12 cellular contexts compared by ENCODE assay signal in the genomic region with DNA sequence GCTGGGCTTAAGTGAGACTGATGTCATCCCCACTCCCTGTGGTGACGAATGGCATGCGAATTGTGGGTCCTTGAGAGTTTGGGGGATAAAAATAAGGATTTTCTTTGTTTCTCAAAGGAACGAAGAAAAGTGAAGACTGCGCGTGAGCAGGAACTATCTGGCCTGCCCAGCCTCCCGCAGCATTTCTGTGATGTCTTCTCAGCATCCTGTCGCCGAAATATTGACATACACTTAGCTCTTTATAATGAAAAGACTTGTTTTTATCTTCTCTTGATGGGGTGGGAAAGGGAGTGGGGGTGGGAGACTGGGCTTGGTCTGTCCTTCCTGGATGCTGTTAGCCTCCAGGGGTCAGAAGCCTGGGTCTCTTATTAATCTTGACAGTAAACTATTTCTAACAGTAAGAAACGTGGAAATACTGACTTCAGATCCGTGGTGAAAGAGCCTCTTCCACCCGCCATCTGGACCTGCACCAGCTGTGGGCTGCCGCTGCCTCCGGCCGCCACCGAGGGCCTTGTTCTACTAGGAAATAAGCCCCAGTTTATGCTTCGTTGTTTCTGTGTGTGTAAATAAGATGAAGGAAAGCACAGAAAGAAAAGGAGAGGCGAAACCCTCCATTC.
DNase-seq lines count a peak whose midpoint lies in the region; ATAC-seq and TF ChIP-seq lines count a peak whose summit lies in the region.
"Had no signal": no experiment of that assay in that cellular context is flagged by ENCODE, and none has a peak within 500 bp of the region (broad histone marks: within the 10 kb centered on the region; RNA-seq: fewer than 3 reads in every experiment).

No MANE protein-coding gene starts in this region.

- no peaks in the 10 kb centered on the region for H3K27me3 Mint-ChIP-seq in activated CD4-positive, alpha-beta T cell treated with anti-CD3 and anti-CD28 coated beads, Interleukin-2, amount 10 ng/mL, durations not matched to agents 7 days and 5 days

- H2AFZ ChIP-seq in fibroblast of lung (ENCODE audit: low read length) = no peak overlapping the region

- H3K9me3 ChIP-seq in NT2/D1 (ENCODE audit: insufficient read depth, low read length) (no peaks in the 10 kb centered on the region), fibroblast of lung (ENCODE audit: control insufficient read depth, insufficient read depth, low read depth, low read length) (no peaks in the 10 kb centered on the region), muscle layer of colon (ENCODE audit: low read length) (no peaks in the 10 kb centered on the region)

- H3K36me3 ChIP-seq in NT2/D1 (ENCODE audit: insufficient read depth, insufficient read length, low read length) = peaks cover 45% of the 10 kb centered on the region
- peaks cover 33% of the 10 kb centered on the region for H3K36me3 ChIP-seq in fibroblast of lung (ENCODE audit: control insufficient read depth, insufficient read depth, low read length)
- peaks cover 44% of the 10 kb centered on the region for H3K36me3 ChIP-seq in muscle layer of colon (ENCODE audit: insufficient read depth, low read length)

- CTCF ChIA-PET in activated CD4-positive, alpha-beta T cell treated with anti-CD3 and anti-CD28 coated beads, Interleukin-2, amount 10 ng/mL, durations not matched to agents 7 days and 5 days (lab: Charles Lee) = no interaction called here

- H4K20me1 ChIP-seq in fibroblast of lung (ENCODE audit: control insufficient read depth, extremely low read depth, insufficient read depth, low read length) = no peaks in the 10 kb centered on the region

- H3K9ac ChIP-seq in NT2/D1 (ENCODE audit: insufficient read length, low read depth) = peak overlapping the region; percentile 6
- peak overlapping the region; percentile 18 for H3K9ac ChIP-seq in fibroblast of lung (ENCODE audit: insufficient read depth, low read length)
- no peak overlapping the region for H3K9ac ChIP-seq in muscle layer of colon (ENCODE audit: low read length)

- no peak for ATAC-seq in HG03039 (IDR thresholded peaks at IDR 0.05; ENCODE audit: unreplicated experiment)
- no peak for ATAC-seq in HG03565 (IDR thresholded peaks at IDR 0.05; ENCODE audit: unreplicated experiment)

- no peaks in the 10 kb centered on the region for H3K36me3 Mint-ChIP-seq in activated CD4-positive, alpha-beta T cell treated with anti-CD3 and anti-CD28 coated beads, Interleukin-2, amount 10 ng/mL, durations not matched to agents 7 days and 5 days (ENCODE audit: low read depth)

- no peaks in the 10 kb centered on the region for H3K4me1 Mint-ChIP-seq in activated CD4-positive, alpha-beta T cell treated with anti-CD3 and anti-CD28 coated beads, Interleukin-2, amount 10 ng/mL, durations not matched to agents 7 days and 5 days

- TF ChIP-seq CTCF in fibroblast of lung (conservative IDR thresholded peaks at IDR 0.05 in 1 of 2, IDR thresholded peaks at IDR 0.05 in 1 of 2; ENCODE audit: low read depth in 1 of 2, low read length in 2 of 2) = no peak

- POLR2A ChIA-PET in activated CD4-positive, alpha-beta T cell treated with anti-CD3 and anti-CD28 coated beads, Interleukin-2, amount 10 ng/mL, durations not matched to agents 7 days and 5 days (lab: Charles Lee) = no interaction called here

- H3K4me1 ChIP-seq in NT2/D1 (ENCODE audit: insufficient read depth, insufficient read length) = peaks cover 15% of the 10 kb centered on the region
- peaks cover 33% of the 10 kb centered on the region for H3K4me1 ChIP-seq in fibroblast of lung (ENCODE audit: control insufficient read depth, extremely low read depth, insufficient read depth, low read length)
- peaks cover 90% of the 10 kb centered on the region for H3K4me1 ChIP-seq in muscle layer of colon (ENCODE audit: insufficient read depth, low read length)

- peaks cover 69% of the 10 kb centered on the region for H3K79me2 ChIP-seq in fibroblast of lung (ENCODE audit: control insufficient read depth, insufficient read depth, low read length)

- H3K27ac ChIP-seq in fibroblast of lung (ENCODE audit: insufficient read depth, low read length) (peak overlapping the region; percentile 58), muscle layer of colon (ENCODE audit: low read depth, low read length) (peak overlapping the region; percentile 87), substantia nigra (ENCODE audit: low read depth, low read length, poor library complexity, severe bottlenecking) (peak overlapping the region; percentile 100)

- no peaks in the 10 kb centered on the region for H3K9me3 Mint-ChIP-seq in activated CD4-positive, alpha-beta T cell treated with anti-CD3 and anti-CD28 coated beads, Interleukin-2, amount 10 ng/mL, durations not matched to agents 7 days and 5 days

- H3K4me3 ChIP-seq in NT2/D1 (ENCODE audit: insufficient read length, low read depth) = no peak overlapping the region
- H3K4me3 ChIP-seq in fibroblast of lung (replicated peaks in 1 of 4; ENCODE audit: control extremely low read depth in 1 of 4, insufficient read depth in 1 of 4, low read depth in 3 of 4, low read length in 4 of 4) = no peak overlapping the region
- no peak overlapping the region for H3K4me3 ChIP-seq in muscle layer of colon (ENCODE audit: low read depth in 1 of 2, low read length in 2 of 2)

- DNase-seq in NT2/D1 (ENCODE audit: low read depth, low spot score) = no peak
- no peak for DNase-seq in fibroblast of lung (ENCODE audit: low read depth in 2 of 2)
- DNase-seq in substantia nigra (lab: John Stamatoyannopoulos, UW) = peak in 19 of 49 donors; percentile 21 to 60 (median 39)
- no peak for DNase-seq in kidney glomerular epithelial cell (lab: John Stamatoyannopoulos, UW)
- DNase-seq in activated CD4-positive, alpha-beta T cell treated with anti-CD3 and anti-CD28 coated beads, Interleukin-2, amount 10 ng/mL, durations not matched to agents 7 days and 5 days = no peak
- DNase-seq: central memory CD4-positive, alpha-beta T cell; erythroblast; NCI-H1417; NCI-H526 had no signal

- no peak overlapping the region for H3K4me3 Mint-ChIP-seq in activated CD4-positive, alpha-beta T cell treated with anti-CD3 and anti-CD28 coated beads, Interleukin-2, amount 10 ng/mL, durations not matched to agents 7 days and 5 days

- H3K4me2 ChIP-seq in fibroblast of lung (ENCODE audit: extremely low read depth, insufficient read depth, low read length) = no peak overlapping the region

- H3K27me3 ChIP-seq in NT2/D1 (ENCODE audit: insufficient read depth, insufficient read length) (no peaks in the 10 kb centered on the region), fibroblast of lung (ENCODE audit: control insufficient read depth, insufficient read depth, low read length) (no peaks in the 10 kb centered on the region), muscle layer of colon (ENCODE audit: control insufficient read depth in 1 of 2, insufficient read depth in 2 of 2, low read length in 2 of 2) (no peaks in the 10 kb centered on the region)

- H3K27ac Mint-ChIP-seq in activated CD4-positive, alpha-beta T cell treated with anti-CD3 and anti-CD28 coated beads, Interleukin-2, amount 10 ng/mL, durations not matched to agents 7 days and 5 days = no peak overlapping the region
